In genomic region chr6:81750201-81750600, GRCh38 we compare ENCODE assay signal across 11 cellular contexts. TPM values are rescaled to one million over a fixed set of nuclear protein-coding genes. Genes with fewer than 3 reads are reported as not detected.
DNase-seq lines count a peak whose midpoint lies in the region; ATAC-seq and TF ChIP-seq lines count a peak whose summit lies in the region.
"Had no signal": no experiment of that assay in that cellular context is flagged by ENCODE, and none has a peak within 500 bp of the region (broad histone marks: within the 10 kb centered on the region; RNA-seq: fewer than 3 reads in every experiment).

No MANE protein-coding gene starts in this region.

- no peaks in the 10 kb centered on the region for H3K4me1 ChIP-seq in mucosa of descending colon (ENCODE audit: low read depth)
- H3K4me1 ChIP-seq in tibial nerve: peaks cover 0 to 53% (median 16%) of the 10 kb centered on the region in 4 donors
- H3K4me1 ChIP-seq: BLaER1 had no signal

- DNase-seq in activated T-cell treated with anti-CD3 and anti-CD28 coated beads, Interleukin-2, amount 50 U/mL, for 4 hours: no peak
- DNase-seq in activated T-cell treated with anti-CD3 and anti-CD28 coated beads, Interleukin-2, amount 50 U/mL, for 48 hours: no peak
- no peak for DNase-seq in MCF 10A (ENCODE audit: unreplicated experiment)
- DNase-seq in mucosa of descending colon: no peak
- no peak for DNase-seq in tibial nerve (ENCODE audit: low spot score in 2 of 2)
- DNase-seq in NCI-H2107 (lab: John Stamatoyannopoulos, UW): no peak
- DNase-seq: stimulated activated CD4-positive, alpha-beta T cell treated with anti-CD3 and anti-CD28 coated beads, Interleukin-4, amount 100 ng/mL, for 24 hours had no signal

- ATAC-seq in activated T-cell treated with anti-CD3 and anti-CD28 coated beads, Interleukin-2, amount 50 U/mL, for 4 hours: no peak
- ATAC-seq in mucosa of descending colon: no peak
- ATAC-seq in GM19395 (IDR thresholded peaks at IDR 0.05; ENCODE audit: unreplicated experiment): no peak
- no peak for ATAC-seq in GM18498 (IDR thresholded peaks at IDR 0.05; ENCODE audit: unreplicated experiment)

- H3K36me3 ChIP-seq in mucosa of descending colon (ENCODE audit: low read depth) (no peaks in the 10 kb centered on the region), tibial nerve (peaks cover 0 to 6% (median 0%) of the 10 kb centered on the region in 3 donors)
- H3K36me3 ChIP-seq: BLaER1 had no signal

- H3K4me3 ChIP-seq in mucosa of descending colon (peak overlapping the region; percentile 79), tibial nerve (peak overlapping the region; percentile 61 to 88 (median 80))
- H3K4me3 ChIP-seq: BLaER1 had no signal

- WGBS in tibial nerve, 2 donors: 7 to 27% methylated on average over 5 of the region's 5 CpGs

- TF ChIP-seq CTCF in MCF 10A (IDR thresholded peaks at IDR 0.05; ENCODE audit: unreplicated experiment) (no peak), mucosa of descending colon (IDR thresholded peaks at IDR 0.05) (no peak), tibial nerve (IDR thresholded peaks at IDR 0.05) (no peak)

- no peaks in the 10 kb centered on the region for H3K9me3 Mint-ChIP-seq in activated T-cell treated with anti-CD3 and anti-CD28 coated beads, Interleukin-2, amount 50 U/mL, for 4 hours
- no peaks in the 10 kb centered on the region for H3K9me3 Mint-ChIP-seq in MCF 10A (ENCODE audit: unreplicated experiment)

- CTCF ChIA-PET in MCF 10A (lab: Yijun Ruan, JAX): interaction anchor here (0.6 kb wide), 1 partner anchor 286 kb away, joined by 3 read pairs; no protein-coding TSS in a partner anchor

- peaks cover 10% of the 10 kb centered on the region for H3K27me3 Mint-ChIP-seq in activated T-cell treated with anti-CD3 and anti-CD28 coated beads, Interleukin-2, amount 50 U/mL, for 4 hours (ENCODE audit: low read depth)
- H3K27me3 Mint-ChIP-seq in MCF 10A (ENCODE audit: insufficient read depth, unreplicated experiment): no peaks in the 10 kb centered on the region

- no peak for TF ChIP-seq EP300 in tibial nerve (IDR thresholded peaks at IDR 0.05)

- intact Hi-C loops in MCF 10A (cut with micrococcal nuclease) (loop anchor here (5.0 to 10.0 kb wide), 7 partner anchors 185 to 1618 kb away; no protein-coding TSS in a partner anchor), mucosa of descending colon (cut with DNase I, micrococcal nuclease) (loop anchor here in 1 of 2 donors (5.0 kb wide), 1 partner anchor 508 kb away; no protein-coding TSS in a partner anchor)

- no peak for TF ChIP-seq POLR2A in tibial nerve (IDR thresholded peaks at IDR 0.05)

- H3K36me3 Mint-ChIP-seq in activated T-cell treated with anti-CD3 and anti-CD28 coated beads, Interleukin-2, amount 50 U/mL, for 4 hours (ENCODE audit: insufficient read depth): peaks cover 7% of the 10 kb centered on the region
- H3K36me3 Mint-ChIP-seq in MCF 10A (ENCODE audit: insufficient read depth, unreplicated experiment): peaks cover 28% of the 10 kb centered on the region

- H3K4me3 Mint-ChIP-seq in activated T-cell treated with anti-CD3 and anti-CD28 coated beads, Interleukin-2, amount 50 U/mL, for 4 hours: peak overlapping the region; percentile 88
- peak overlapping the region; percentile 98 for H3K4me3 Mint-ChIP-seq in MCF 10A (ENCODE audit: unreplicated experiment)

- peaks cover 38% of the 10 kb centered on the region for H3K4me1 Mint-ChIP-seq in activated T-cell treated with anti-CD3 and anti-CD28 coated beads, Interleukin-2, amount 50 U/mL, for 4 hours (ENCODE audit: low read depth)
- peaks cover 18% of the 10 kb centered on the region for H3K4me1 Mint-ChIP-seq in MCF 10A (ENCODE audit: insufficient read depth, unreplicated experiment)

- no peaks in the 10 kb centered on the region for H3K27me3 ChIP-seq in tibial nerve
- H3K27me3 ChIP-seq: BLaER1 had no signal

- TSS peak; percentile 19 for BruUV-seq in MCF 10A (replicated peaks; lab: Mats Ljungman, UMichigan)

- H3K9me3 ChIP-seq in mucosa of descending colon (no peaks in the 10 kb centered on the region), tibial nerve (no peaks in the 10 kb centered on the region)

- POLR2A ChIA-PET in MCF 10A (lab: Yijun Ruan, JAX): interaction anchor here (0.5 to 4.3 kb wide), 5 partner anchors 15 to 335 kb away, joined by 3 to 35 read pairs (median 3); no protein-coding TSS in a partner anchor

- peak overlapping the region; percentile 91 to 98 (median 96) for H3K27ac ChIP-seq in tibial nerve
- H3K27ac ChIP-seq: BLaER1, epithelial cell of prostate had no signal

- H3K27ac Mint-ChIP-seq in MCF 10A (ENCODE audit: low read depth, unreplicated experiment): peak overlapping the region; percentile 88

RNA-seq across cellular contexts. Expression of gene TENT5A, which starts 2.3 kb away (rescaled TPM):
- total RNA-seq in activated T-cell treated with anti-CD3 and anti-CD28 coated beads, Interleukin-2, amount 50 U/mL, for 4 hours: 1 to 10 TPM; 1.3 to 1.5 (median 1.3) TPM
- 2.5 and 3.9 TPM in 2 replicates for total RNA-seq in MCF 10A (2022)
- total RNA-seq in mucosa of descending colon: 10 to 100 TPM; 26.3 to 30.4 (median 29.5) TPM
- 10 to 100 TPM; 12.3 to 28.4 (median 22.0) TPM for total RNA-seq in tibial nerve
